19 cellular contexts compared by ENCODE assay signal in the genomic region with DNA sequence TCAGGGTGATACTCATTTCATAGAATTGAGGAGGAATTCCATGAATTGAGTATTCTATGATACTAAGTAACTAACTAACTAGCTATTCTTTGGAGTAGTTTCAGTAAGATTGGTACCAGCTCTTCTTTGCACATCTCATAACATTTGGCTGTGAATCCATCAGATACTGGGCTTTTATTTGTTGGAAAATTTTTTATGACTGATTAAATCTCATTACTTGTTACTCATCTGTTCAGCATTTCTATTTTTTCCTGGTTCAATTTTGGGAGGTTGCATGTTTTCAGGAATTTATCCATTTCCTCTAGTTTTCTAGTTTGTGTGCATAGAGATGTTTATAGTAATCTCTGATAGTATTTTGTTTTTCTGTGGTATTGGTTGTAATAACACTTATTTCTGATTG.
"Had no signal": no experiment of that assay in that cellular context is flagged by ENCODE, and none has a peak within 500 bp of the region (broad histone marks: within the 10 kb centered on the region; RNA-seq: fewer than 3 reads in every experiment).

No MANE protein-coding gene starts in this region.

- H3K4me3 ChIP-seq: K562 had no signal

- H3K27ac Mint-ChIP-seq: IgD-negative memory B cell had no signal

- DNase-seq: Kasumi-1, MV-4-11, NCI-H1048, NCI-H1105, NCI-H1417, NCI-H1436 treated with DMSO at 0.1 percent for 48 hours, NCI-H1694, NCI-H187 treated with DMSO at 0.1 percent for 48 hours, NCI-H2029 treated with DMSO at 0.1 percent for 48 hours, NCI-H2107, NCI-H2227 treated with DMSO at 0.1 percent for 48 hours, NCI-H524, NCI-H526 treated with DMSO at 0.1 percent for 48 hours, NCI-H748 treated with DMSO at 0.1 percent for 48 hours, Right ventricle myocardium superior, RPMI8226 had no signal

- H3K27ac ChIP-seq: KMS-11 had no signal

- H3K4me2 ChIP-seq: KMS-11 had no signal

- H3K9ac ChIP-seq: KMS-11 had no signal

- H3K4me3 Mint-ChIP-seq: IgD-negative memory B cell had no signal
